Comparison of ENCODE assay signal across 27 cellular contexts in the genomic region with DNA sequence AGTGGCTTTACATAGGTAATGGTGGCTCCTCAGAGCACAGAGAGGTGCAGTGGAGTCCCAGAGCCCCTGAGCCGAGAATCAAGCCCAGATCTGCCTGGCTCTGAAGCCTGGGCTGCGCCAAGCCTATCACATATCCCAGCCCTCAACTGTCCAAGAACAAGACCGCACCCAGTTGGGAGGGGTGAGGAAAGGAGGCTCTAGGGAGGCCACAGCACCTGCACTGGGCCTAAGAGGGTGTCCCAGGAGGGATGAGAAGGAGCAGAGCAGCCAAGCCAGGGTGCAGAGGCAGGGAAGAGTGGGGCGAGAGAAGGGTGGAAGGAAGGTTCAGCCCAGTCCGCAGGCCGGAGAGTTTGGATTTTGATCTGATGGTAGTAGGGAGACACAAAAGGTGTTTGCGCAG. TPM values are rescaled to one million over a fixed set of nuclear protein-coding genes. Genes with fewer than 3 reads are reported as not detected.
DNase-seq lines count a peak whose midpoint lies in the region; ATAC-seq, FAIRE-seq and TF ChIP-seq lines count a peak whose summit lies in the region.
"Had no signal": no experiment of that assay in that cellular context is flagged by ENCODE, and none has a peak within 500 bp of the region (broad histone marks: within the 10 kb centered on the region; RNA-seq: fewer than 3 reads in every experiment).

No MANE protein-coding gene starts in this region.

- H3K4me2 ChIP-seq in K562 (ENCODE audit: insufficient read depth, low read length) (no peak overlapping the region), osteoblast (ENCODE audit: insufficient read depth, low read length) (no peak overlapping the region)
- H3K4me2 ChIP-seq: BLaER1 had no signal

- H3K4me3 Mint-ChIP-seq in glutamatergic neuron (ENCODE audit: unreplicated experiment): peak overlapping the region; percentile 8
- H3K4me3 Mint-ChIP-seq: activated CD8-positive, alpha-beta memory T cell treated with anti-CD3 and anti-CD28 coated beads, Interleukin-2, amount 10 ng/mL, durations not matched to agents 7 days and 5 days; activated naive CD8-positive, alpha-beta T cell treated with anti-CD3 and anti-CD28 coated beads, Interleukin-2, amount 50 U/mL, for 24 hours; activated T-cell treated with anti-CD3 and anti-CD28 coated beads, Interleukin-2, amount 50 U/mL, for 72 hours; stimulated activated memory B cell treated with anti-CD40 and anti-IgM and Interleukin-4, amounts not matched to agents 10 μg/mL and 1 μg/mL and 100 μg/mL, for 72 hours had no signal

- ATAC-seq in K562 (peak; percentile 43; the same call in 1 of the 3 replicates), HG03565 (IDR thresholded peaks at IDR 0.05; ENCODE audit: unreplicated experiment) (no peak), GM18519 (IDR thresholded peaks at IDR 0.05; ENCODE audit: low FRiP score, unreplicated experiment) (no peak)
- ATAC-seq: activated CD8-positive, alpha-beta memory T cell treated with anti-CD3 and anti-CD28 coated beads, Interleukin-2, amount 10 ng/mL, durations not matched to agents 7 days and 5 days; naive thymus-derived CD8-positive, alpha-beta T cell; pancreas; stimulated activated memory B cell treated with anti-CD40 and anti-IgM and Interleukin-4, amounts not matched to agents 10 μg/mL and 1 μg/mL and 100 μg/mL, for 72 hours had no signal

- H3K27ac Mint-ChIP-seq in glutamatergic neuron (ENCODE audit: unreplicated experiment): peak overlapping the region; percentile 6
- H3K27ac Mint-ChIP-seq: activated CD8-positive, alpha-beta memory T cell treated with anti-CD3 and anti-CD28 coated beads, Interleukin-2, amount 10 ng/mL, durations not matched to agents 7 days and 5 days; activated naive CD8-positive, alpha-beta T cell treated with anti-CD3 and anti-CD28 coated beads, Interleukin-2, amount 50 U/mL, for 24 hours; activated T-cell treated with anti-CD3 and anti-CD28 coated beads, Interleukin-2, amount 50 U/mL, for 72 hours; stimulated activated memory B cell treated with anti-CD40 and anti-IgM and Interleukin-4, amounts not matched to agents 10 μg/mL and 1 μg/mL and 100 μg/mL, for 72 hours had no signal

- H2AFZ ChIP-seq in K562 (ENCODE audit: low read depth, low read length) (no peak overlapping the region), osteoblast (ENCODE audit: low read length) (no peak overlapping the region)

- no peaks in the 10 kb centered on the region for H3K9me1 ChIP-seq in K562 (ENCODE audit: control insufficient read depth, insufficient read depth, low read length)

- 8% methylated on average over 4 of the region's 7 CpGs for WGBS in K562 (ENCODE audit: insufficient coverage, low coverage, missing lambda C conversion rate)

- H3K36me3 Mint-ChIP-seq in glutamatergic neuron (ENCODE audit: unreplicated experiment): no peaks in the 10 kb centered on the region
- H3K36me3 Mint-ChIP-seq: activated CD8-positive, alpha-beta memory T cell treated with anti-CD3 and anti-CD28 coated beads, Interleukin-2, amount 10 ng/mL, durations not matched to agents 7 days and 5 days; naive thymus-derived CD8-positive, alpha-beta T cell; stimulated activated memory B cell treated with anti-CD40 and anti-IgM and Interleukin-4, amounts not matched to agents 10 μg/mL and 1 μg/mL and 100 μg/mL, for 72 hours had no signal

- no peak for TF ChIP-seq POLR2A in K562 (conservative IDR thresholded peaks at IDR 0.05)

- DNase-seq in NCI-H1436 (lab: John Stamatoyannopoulos, UW) (peak; percentile 75), K562 (ENCODE audit: extremely low read depth in 1 of 4, low spot score in 3 of 4) (no peak), glutamatergic neuron (no peak), osteoblast (ENCODE audit: insufficient read length, low spot score, missing footprints) (peak; percentile 62), NCI-H446 treated with DMSO at 0.1 percent for 48 hours (lab: John Stamatoyannopoulos, UW) (no peak)
- DNase-seq: activated CD4-positive, alpha-beta T cell treated with anti-CD3 and anti-CD28 coated beads, Interleukin-2, amount 50 U/mL, for 4 hours; activated CD8-positive, alpha-beta memory T cell treated with anti-CD3 and anti-CD28 coated beads, Interleukin-2, amount 10 ng/mL, durations not matched to agents 7 days and 5 days; activated naive CD4-positive, alpha-beta T cell; activated naive CD8-positive, alpha-beta T cell treated with anti-CD3 and anti-CD28 coated beads, Interleukin-2, amount 50 U/mL, for 24 hours; activated T-cell treated with anti-CD3 and anti-CD28 coated beads, Interleukin-2, amount 50 U/mL, for 72 hours; kidney; naive thymus-derived CD8-positive, alpha-beta T cell; NCI-H1048; NCI-H187 treated with DMSO at 0.1 percent for 48 hours; NCI-H510A; pancreas; RPMI8226; T-helper 1 cell had no signal

- no peak overlapping the region for H3K9ac ChIP-seq in K562 (ENCODE audit: insufficient read depth in 1 of 2, low read depth in 2 of 2, low read length in 2 of 2)
- H3K9ac ChIP-seq: BLaER1 had no signal

- TF ChIP-seq CTCF in K562 (IDR thresholded peaks at IDR 0.05 in 2 of 3, conservative IDR thresholded peaks at IDR 0.05 in 1 of 3; ENCODE audit: insufficient read depth in 2 of 3, low read depth in 1 of 3, low read length in 3 of 3) (no peak), glutamatergic neuron (IDR thresholded peaks at IDR 0.05; ENCODE audit: partially characterized antibody, unreplicated experiment) (no peak), osteoblast (IDR thresholded peaks at IDR 0.05; ENCODE audit: extremely low read depth, low read depth, low read length) (no peak)

- H3K36me3 ChIP-seq in K562 (ENCODE audit: control insufficient read depth, insufficient read depth, low read length) (no peaks in the 10 kb centered on the region), osteoblast (ENCODE audit: insufficient read depth, low read length) (no peaks in the 10 kb centered on the region)
- H3K36me3 ChIP-seq: BLaER1, HAP-1, pancreas had no signal

- H4K20me1 ChIP-seq in K562 (replicated peaks; ENCODE audit: control insufficient read depth, insufficient read depth, low read length) (no peaks in the 10 kb centered on the region), osteoblast (ENCODE audit: insufficient read depth, low read length) (no peaks in the 10 kb centered on the region)
- H4K20me1 ChIP-seq: BLaER1 had no signal

- H3K4me3 ChIP-seq in K562: no peak overlapping the region
- no peak overlapping the region for H3K4me3 ChIP-seq in osteoblast (ENCODE audit: insufficient read depth, low read length)
- H3K4me3 ChIP-seq: BLaER1, HAP-1, pancreas had no signal

- H3K4me1 ChIP-seq in K562 (replicated peaks in 1 of 2; ENCODE audit: control insufficient read depth in 2 of 2, insufficient read depth in 2 of 2, low read length in 2 of 2): no peaks in the 10 kb centered on the region; a peak in 1 of 5 replicates
- peaks cover 16% of the 10 kb centered on the region for H3K4me1 ChIP-seq in osteoblast (ENCODE audit: insufficient read depth, low read length)
- H3K4me1 ChIP-seq: BLaER1, HAP-1, pancreas had no signal

- BruUV-seq in K562 (replicated peaks; lab: Mats Ljungman, UMichigan): no TSS peak

- no peak overlapping the region for H3K27ac ChIP-seq in K562 (ENCODE audit: extremely low read depth, low read depth, low read length)
- H3K27ac ChIP-seq in osteoblast (ENCODE audit: low read depth, low read length): no peak overlapping the region
- H3K27ac ChIP-seq: BLaER1, pancreas had no signal

- no peak for TF ChIP-seq RAD21 in K562 (CRISPR knock-in tag; conservative IDR thresholded peaks at IDR 0.05 in 1 of 2, IDR thresholded peaks at IDR 0.05 in 1 of 2)

- no peaks in the 10 kb centered on the region for H3K9me3 Mint-ChIP-seq in glutamatergic neuron (ENCODE audit: unreplicated experiment)
- H3K9me3 Mint-ChIP-seq: activated naive CD8-positive, alpha-beta T cell treated with anti-CD3 and anti-CD28 coated beads, Interleukin-2, amount 50 U/mL, for 24 hours; activated T-cell treated with anti-CD3 and anti-CD28 coated beads, Interleukin-2, amount 50 U/mL, for 72 hours; naive thymus-derived CD8-positive, alpha-beta T cell; stimulated activated memory B cell treated with anti-CD40 and anti-IgM and Interleukin-4, amounts not matched to agents 10 μg/mL and 1 μg/mL and 100 μg/mL, for 72 hours had no signal

- in situ Hi-C loops in K562 (cut with MboI): no loop called here

- CTCF ChIA-PET in K562 (lab: Yijun Ruan, JAX; ENCODE audit: low intra/inter-chr PET ratio): no interaction called here

- H3K27me3 ChIP-seq in K562 (ENCODE audit: control insufficient read depth in 2 of 2, insufficient read depth in 2 of 2, low read length in 2 of 2) (peaks cover 4 to 52% of the 10 kb centered on the region in 2 experiments), osteoblast (ENCODE audit: insufficient read depth, low read length) (no peaks in the 10 kb centered on the region)
- H3K27me3 ChIP-seq: BLaER1, pancreas had no signal

- no peaks in the 10 kb centered on the region for H3K79me2 ChIP-seq in K562 (ENCODE audit: control insufficient read depth, insufficient read depth, low read length)
- H3K79me2 ChIP-seq in osteoblast (ENCODE audit: insufficient read depth, low read length): no peaks in the 10 kb centered on the region

- TF ChIP-seq EP300 in K562 (IDR thresholded peaks at IDR 0.05; ENCODE audit: low read length): no peak

- H3K9me3 ChIP-seq in K562 (replicated peaks; ENCODE audit: control insufficient read depth, insufficient read depth, low read depth, low read length) (no peaks in the 10 kb centered on the region), osteoblast (ENCODE audit: low read depth, low read length) (no peaks in the 10 kb centered on the region)
- H3K9me3 ChIP-seq: BLaER1, HAP-1, pancreas had no signal

- intact Hi-C loops in K562 (cut with micrococcal nuclease): no loop called here

- peaks cover 10% of the 10 kb centered on the region for H3K27me3 Mint-ChIP-seq in glutamatergic neuron (ENCODE audit: unreplicated experiment)
- H3K27me3 Mint-ChIP-seq: activated naive CD8-positive, alpha-beta T cell treated with anti-CD3 and anti-CD28 coated beads, Interleukin-2, amount 50 U/mL, for 24 hours had no signal

- POLR2A ChIA-PET in K562 (lab: Yijun Ruan, JAX): no interaction called here

- no peak for FAIRE-seq in K562 (lab: Jason Lieb, UNC)
- FAIRE-seq: GM18507, GM19239, kidney, pancreas had no signal

- peaks cover 19% of the 10 kb centered on the region for H3K4me1 Mint-ChIP-seq in glutamatergic neuron (ENCODE audit: low read depth, unreplicated experiment)
- H3K4me1 Mint-ChIP-seq: activated CD8-positive, alpha-beta memory T cell treated with anti-CD3 and anti-CD28 coated beads, Interleukin-2, amount 10 ng/mL, durations not matched to agents 7 days and 5 days; stimulated activated memory B cell treated with anti-CD40 and anti-IgM and Interleukin-4, amounts not matched to agents 10 μg/mL and 1 μg/mL and 100 μg/mL, for 72 hours had no signal

RNA-seq across cellular contexts. Expression of gene RNF112, which starts 0.9 kb away (rescaled TPM):
- total RNA-seq in K562 (2011; cell fraction: chromatin; rRNA removed; ENCODE audit: low replicate concordance): not detected in 2 replicates
- not detected in 2 replicates for total RNA-seq in K562 (2011; cell fraction: nucleolus; rRNA removed)
- not detected in 2 replicates for total RNA-seq in K562 (2011; cell fraction: nucleoplasm; rRNA removed)
- total RNA-seq in K562 (2014; rRNA removed) (0.05 TPM in 1 of 2 replicates, not detected in the other), K562 (2014; rRNA removed; fragmentation: Illumina TruSeq; extraction: Trizol) (not detected in 2 replicates), K562 (2015; rRNA removed; fragmentation: Illumina TruSeq; extraction: Trizol) (not detected in 2 replicates), K562 (2021) (not detected in 2 replicates), glutamatergic neuron (ENCODE audit: unreplicated experiment) (8.6 TPM), osteoblast (0.29 and 0.36 TPM in 2 replicates)
- polyA plus RNA-seq in K562 (2011; rRNA removed) (not detected in 2 replicates), K562 (2014; fragmentation: Illumina TruSeq; extraction: Trizol) (not detected in 2 replicates), K562 (2014; fragmentation: Nextera tagmentation; extraction: Ambion mirVana) (not detected), K562 (2014; rRNA removed) (not detected in 2 replicates)
- polyA plus RNA-seq in K562 (2011; cell fraction: cytosol; rRNA removed): not detected in 2 replicates
- 0.08 and 0.13 TPM in 2 replicates for polyA plus RNA-seq in K562 (2011; cell fraction: nucleus; rRNA removed)
- polyA plus RNA-seq in K562 (2012): 0.11 TPM in 1 of 2 replicates, not detected in the other
- not detected in 2 replicates for polyA minus RNA-seq in K562 (2011; rRNA and poly(A)+ RNA removed)
- not detected in 2 replicates for polyA minus RNA-seq in K562 (2011; cell fraction: cytosol; rRNA and poly(A)+ RNA removed)
- not detected in 2 replicates for polyA minus RNA-seq in K562 (2011; cell fraction: nucleus; rRNA and poly(A)+ RNA removed)
- total RNA-seq: renal cortical epithelial cell, SK-MEL-5 had no signal

RNA-seq across cellular contexts. Expression of gene MFAP4, which starts 23.1 kb away (rescaled TPM):
- not detected in 2 replicates for total RNA-seq in K562 (2011; cell fraction: chromatin; rRNA removed; ENCODE audit: low replicate concordance)
- total RNA-seq in K562 (2011; cell fraction: nucleolus; rRNA removed): not detected in 2 replicates
- total RNA-seq in K562 (2011; cell fraction: nucleoplasm; rRNA removed): not detected in 2 replicates
- total RNA-seq in K562 (2014; rRNA removed) (not detected in 2 replicates), K562 (2014; rRNA removed; fragmentation: Illumina TruSeq; extraction: Trizol) (not detected in 2 replicates), K562 (2015; rRNA removed; fragmentation: Illumina TruSeq; extraction: Trizol) (not detected in 2 replicates), K562 (2021) (0.24 and 0.36 TPM in 2 replicates), glutamatergic neuron (ENCODE audit: unreplicated experiment) (37.7 TPM), osteoblast (3.6 and 3.8 TPM in 2 replicates)
- polyA plus RNA-seq in K562 (2011; rRNA removed) (not detected in 2 replicates), K562 (2014; fragmentation: Illumina TruSeq; extraction: Trizol) (not detected in 2 replicates), K562 (2014; fragmentation: Nextera tagmentation; extraction: Ambion mirVana) (under 1 TPM in 1 of 2 experiments, not detected in 1; 0.07 TPM), K562 (2014; rRNA removed) (not detected in 2 replicates)
- polyA plus RNA-seq in K562 (2011; cell fraction: cytosol; rRNA removed): not detected in 2 replicates
- polyA plus RNA-seq in K562 (2011; cell fraction: nucleus; rRNA removed): not detected in 2 replicates
- 1.0 TPM in 1 of 2 replicates, not detected in the other for polyA plus RNA-seq in K562 (2012)
- polyA minus RNA-seq in K562 (2011; rRNA and poly(A)+ RNA removed): not detected in 2 replicates
- polyA minus RNA-seq in K562 (2011; cell fraction: cytosol; rRNA and poly(A)+ RNA removed): not detected in 2 replicates
- polyA minus RNA-seq in K562 (2011; cell fraction: nucleus; rRNA and poly(A)+ RNA removed): not detected in 2 replicates
- total RNA-seq: activated CD8-positive, alpha-beta memory T cell treated with anti-CD3 and anti-CD28 coated beads, Interleukin-2, amount 10 ng/mL, durations not matched to agents 7 days and 5 days; naive thymus-derived CD8-positive, alpha-beta T cell; SK-MEL-5 had no signal
- polyA plus RNA-seq: naive thymus-derived CD8-positive, alpha-beta T cell had no signal

RNA-seq across cellular contexts. Expression of gene MAPK7, which starts 31.8 kb away (rescaled TPM):
- 7.3 and 21.2 TPM in 2 replicates for total RNA-seq in K562 (2011; cell fraction: chromatin; rRNA removed; ENCODE audit: low replicate concordance)
- total RNA-seq in K562 (2011; cell fraction: nucleolus; rRNA removed): 8.8 and 12.7 TPM in 2 replicates
- 5.4 and 6.3 TPM in 2 replicates for total RNA-seq in K562 (2011; cell fraction: nucleoplasm; rRNA removed)
- 2.5 and 4.5 TPM in 2 replicates for total RNA-seq in K562 (2014; rRNA removed)
- total RNA-seq in K562 (2014; rRNA removed; fragmentation: Illumina TruSeq; extraction: Trizol): 1.1 TPM in 2 replicates
- total RNA-seq in K562 (2015; rRNA removed; fragmentation: Illumina TruSeq; extraction: Trizol): 2.5 and 2.7 TPM in 2 replicates
- 7.4 and 7.5 TPM in 2 replicates for total RNA-seq in K562 (2021)
- 2.5 and 2.9 TPM in 2 replicates for polyA plus RNA-seq in K562 (2011; rRNA removed)
- 2.3 and 4.4 TPM in 2 replicates for polyA plus RNA-seq in K562 (2011; cell fraction: cytosol; rRNA removed)
- polyA plus RNA-seq in K562 (2011; cell fraction: nucleus; rRNA removed): 8.0 and 15.0 TPM in 2 replicates
- polyA plus RNA-seq in K562 (2012): 5.2 and 6.4 TPM in 2 replicates
- 3.3 and 5.5 TPM in 2 replicates for polyA plus RNA-seq in K562 (2014; fragmentation: Illumina TruSeq; extraction: Trizol)
- polyA plus RNA-seq in K562 (2014; fragmentation: Nextera tagmentation; extraction: Ambion mirVana): under 1 TPM; 0.46 to 0.68 TPM
- 4.3 and 6.2 TPM in 2 replicates for polyA plus RNA-seq in K562 (2014; rRNA removed)
- 4.3 and 5.0 TPM in 2 replicates for polyA minus RNA-seq in K562 (2011; rRNA and poly(A)+ RNA removed)
- polyA minus RNA-seq in K562 (2011; cell fraction: cytosol; rRNA and poly(A)+ RNA removed): 2.9 and 5.5 TPM in 2 replicates
- polyA minus RNA-seq in K562 (2011; cell fraction: nucleus; rRNA and poly(A)+ RNA removed): 14.0 and 14.4 TPM in 2 replicates
- 70.6 TPM for total RNA-seq in glutamatergic neuron (ENCODE audit: unreplicated experiment)
- 11.5 and 12.7 TPM in 2 replicates for total RNA-seq in osteoblast

RNA-seq across cellular contexts. Expression of gene B9D1, which starts 47.6 kb away (rescaled TPM):
- 15.4 and 25.4 TPM in 2 replicates for total RNA-seq in K562 (2011; cell fraction: chromatin; rRNA removed; ENCODE audit: low replicate concordance)
- 22.5 and 35.0 TPM in 2 replicates for total RNA-seq in K562 (2011; cell fraction: nucleolus; rRNA removed)
- total RNA-seq in K562 (2011; cell fraction: nucleoplasm; rRNA removed): 21.7 and 23.8 TPM in 2 replicates
- total RNA-seq in K562 (2014; rRNA removed) (24.0 and 24.9 TPM in 2 replicates), K562 (2014; rRNA removed; fragmentation: Illumina TruSeq; extraction: Trizol) (7.6 and 10.3 TPM in 2 replicates), K562 (2015; rRNA removed; fragmentation: Illumina TruSeq; extraction: Trizol) (8.9 and 10.0 TPM in 2 replicates), K562 (2021) (12.7 and 15.0 TPM in 2 replicates), glutamatergic neuron (ENCODE audit: unreplicated experiment) (7.8 TPM), osteoblast (20.6 and 21.0 TPM in 2 replicates)
- polyA plus RNA-seq in K562 (2011; rRNA removed) (23.4 and 28.0 TPM in 2 replicates), K562 (2014; fragmentation: Illumina TruSeq; extraction: Trizol) (14.3 and 18.9 TPM in 2 replicates), K562 (2014; fragmentation: Nextera tagmentation; extraction: Ambion mirVana) (10 to 100 TPM in 1 of 2 experiments, 1 to 10 TPM in 1; 9.5 to 17.9 TPM), K562 (2014; rRNA removed) (26.5 and 28.8 TPM in 2 replicates)
- polyA plus RNA-seq in K562 (2011; cell fraction: cytosol; rRNA removed): 26.8 and 45.5 TPM in 2 replicates
- polyA plus RNA-seq in K562 (2011; cell fraction: nucleus; rRNA removed): 43.7 and 59.8 TPM in 2 replicates
- polyA plus RNA-seq in K562 (2012): 14.9 and 22.4 TPM in 2 replicates
- 7.7 and 16.5 TPM in 2 replicates for polyA minus RNA-seq in K562 (2011; rRNA and poly(A)+ RNA removed)
- polyA minus RNA-seq in K562 (2011; cell fraction: cytosol; rRNA and poly(A)+ RNA removed): 6.1 and 8.9 TPM in 2 replicates
- 11.6 and 13.3 TPM in 2 replicates for polyA minus RNA-seq in K562 (2011; cell fraction: nucleus; rRNA and poly(A)+ RNA removed)

Comparison
In these comparisons a context has a peak if more than half of its experiments do, and no peak if none do; other contexts are left out.
1. DNase-seq: peak in NCI-H1436 (single experiment) and osteoblast (single experiment); none in K562 (0 of 4), glutamatergic neuron (single experiment) and NCI-H446 treated with DMSO at 0.1 percent for 48 hours (single experiment).